ENCODE assay signal across 14 cellular contexts in genomic region chr4:84623661-84624060, GRCh38. TPM values are rescaled to one million over a fixed set of nuclear protein-coding genes. Genes with fewer than 3 reads are reported as not detected.
DNase-seq lines count a peak whose midpoint lies in the region; ATAC-seq and TF ChIP-seq lines count a peak whose summit lies in the region.
"Had no signal": no experiment of that assay in that cellular context is flagged by ENCODE, and none has a peak within 500 bp of the region (broad histone marks: within the 10 kb centered on the region; RNA-seq: fewer than 3 reads in every experiment).

No MANE protein-coding gene starts in this region.

- H3K9me3 ChIP-seq in T-helper 17 cell (ENCODE audit: control insufficient read depth, low read length, poor library complexity, severe bottlenecking) (no peaks in the 10 kb centered on the region), thyroid gland (no peaks in the 10 kb centered on the region)

- H3K4me3 Mint-ChIP-seq in GM23338 (no peak overlapping the region), T-helper 17 cell (no peak overlapping the region)
- H3K4me3 Mint-ChIP-seq: CD4-positive, alpha-beta memory T cell had no signal

- no peaks in the 10 kb centered on the region for H3K9me2 ChIP-seq in GM23338 (ENCODE audit: insufficient read depth)

- DNase-seq in GM23338 (ENCODE audit: low spot score) (peak; percentile 29), T-helper 17 cell (no peak), iPS-NIHi7 (ENCODE audit: extremely low spot score) (peak; percentile 11), thyroid gland (peak; percentile 83 to 85), NCI-H1105 treated with DMSO at 0.1 percent for 48 hours (lab: John Stamatoyannopoulos, UW) (no peak), NCI-H226 (no peak), 8988T (no peak)
- DNase-seq: C1 segment of cervical spinal cord; Calu3; CD4-positive, alpha-beta memory T cell; COR-L47; DMS53; DMS79 treated with DMSO at 0.1 percent for 48 hours had no signal

- H3K27ac Mint-ChIP-seq in GM23338 = no peak overlapping the region; the same call in 1 of the 2 replicates
- H3K27ac Mint-ChIP-seq in T-helper 17 cell = peak overlapping the region; percentile 4
- H3K27ac Mint-ChIP-seq: CD4-positive, alpha-beta memory T cell had no signal

- H3K27ac ChIP-seq in GM23338 (ENCODE audit: low read depth) (no peak overlapping the region), thyroid gland (peak overlapping the region in 2 of 3 donors; percentile 55 to 71)

- H3K79me2 ChIP-seq in GM23338 (replicated peaks; ENCODE audit: insufficient read depth) = no peaks in the 10 kb centered on the region

- 50 to 53% methylated on average over 11 of the region's 11 CpGs for WGBS in thyroid gland, 2 donors

- TF ChIP-seq POLR2A in thyroid gland (IDR thresholded peaks at IDR 0.05) = no peak

- H4K20me1 ChIP-seq in GM23338 (replicated peaks; ENCODE audit: insufficient read depth) = no peaks in the 10 kb centered on the region

- H3K9me3 Mint-ChIP-seq in GM23338 = no peaks in the 10 kb centered on the region
- H3K9me3 Mint-ChIP-seq: CD4-positive, alpha-beta memory T cell had no signal

- H3K4me1 ChIP-seq in GM23338 (ENCODE audit: insufficient read depth) = no peaks in the 10 kb centered on the region; the same call in 1 of the 2 replicates
- H3K4me1 ChIP-seq in thyroid gland = peaks cover 3 to 9% of the 10 kb centered on the region in 2 donors

- no peaks in the 10 kb centered on the region for H3K27me3 Mint-ChIP-seq in GM23338 (ENCODE audit: insufficient read depth, low read depth, poor library complexity)
- no peaks in the 10 kb centered on the region for H3K27me3 Mint-ChIP-seq in T-helper 17 cell
- H3K27me3 Mint-ChIP-seq: CD4-positive, alpha-beta memory T cell had no signal

- H3F3A ChIP-seq in GM23338 (replicated peaks; ENCODE audit: low read depth) = no peaks in the 10 kb centered on the region

- H3K4me3 ChIP-seq in GM23338 (no peak overlapping the region), thyroid gland (replicated peaks in 1 of 3) (no peak overlapping the region)

- H3K4me1 Mint-ChIP-seq in GM23338 = peaks cover 12% of the 10 kb centered on the region
- no peaks in the 10 kb centered on the region for H3K4me1 Mint-ChIP-seq in T-helper 17 cell
- H3K4me1 Mint-ChIP-seq: CD4-positive, alpha-beta memory T cell had no signal

- peaks cover 25% of the 10 kb centered on the region; the same call in 2 of the 3 replicates for H3K36me3 Mint-ChIP-seq in GM23338 (ENCODE audit: low read depth)
- H3K36me3 Mint-ChIP-seq in T-helper 17 cell (ENCODE audit: low read depth) = no peaks in the 10 kb centered on the region

- TF ChIP-seq CTCF in GM23338 (conservative IDR thresholded peaks at IDR 0.05; ENCODE audit: low read depth in 2 of 2) (peak in 1 of 2 experiments; percentile 29; a peak in 2 of 4 replicates), thyroid gland (IDR thresholded peaks at IDR 0.05) (peak in 1 of 6 experiments; percentile 16)

- H3K27me3 ChIP-seq in GM23338 (ENCODE audit: insufficient read depth) (no peaks in the 10 kb centered on the region), thyroid gland (no peaks in the 10 kb centered on the region)

- H3K36me3 ChIP-seq in GM23338 (ENCODE audit: insufficient read depth) (no peaks in the 10 kb centered on the region), thyroid gland (no peaks in the 10 kb centered on the region)

- H3K4me2 ChIP-seq in GM23338 = no peak overlapping the region

- H2AFZ ChIP-seq in GM23338 = no peak overlapping the region

- intact Hi-C loops in thyroid gland (cut with DNase I) = no loop called here

- ATAC-seq in GM23338 (peak; percentile 44), T-helper 17 cell (no peak)
- ATAC-seq: HCT116 had no signal

TF ChIP-seq in GM23338, 12 proteins besides CTCF, POLR2A, EP300 and RAD21:
- TF ChIP-seq REST (IDR thresholded peaks at IDR 0.05; ENCODE audit: unreplicated experiment) = no peak
- TF ChIP-seq ZNF114 (CRISPR knock-in tag; IDR thresholded peaks at IDR 0.05) = no peak
- TF ChIP-seq ZNF331 (CRISPR knock-in tag; IDR thresholded peaks at IDR 0.05; ENCODE audit: low read depth) = no peak
TF ChIP-seq in GM23338: peak in this region for 0.

RNA-seq across cellular contexts. Expression of gene CDS1, which starts 40.7 kb away (rescaled TPM):
- 20.3 and 22.6 TPM in 2 replicates for total RNA-seq in GM23338 (2014; rRNA removed; shearing (Covaris generic))
- 8.3 and 10.0 TPM in 2 replicates for polyA plus RNA-seq in GM23338 (2016; fragmentation: Nextera tagmentation; extraction: Ambion mirVana)
- total RNA-seq in T-helper 17 cell (under 1 TPM; 0.47 to 0.76 TPM), thyroid gland (10 to 100 TPM; 37.9 to 55.5 (median 46.2) TPM)

Comparison
In these comparisons a context has a peak if more than half of its experiments do, and no peak if none do; other contexts are left out.
1. DNase-seq: peak in GM23338 (single experiment), iPS-NIHi7 (single experiment) and thyroid gland (2 of 2); none in T-helper 17 cell (0 of 3), NCI-H1105 treated with DMSO at 0.1 percent for 48 hours (single experiment), NCI-H226 (single experiment) and 8988T (single experiment).
2. RNA of gene CDS1, which starts 40.7 kb away (total RNA-seq): 37.9 to 55.5 TPM in thyroid gland and 20.3 to 22.6 TPM in GM23338; 0.47 to 0.76 TPM in T-helper 17 cell; every median in the first group is over 10 times any median in the second.